23 cellular contexts compared by ENCODE assay signal in genomic region chr1:29620631-29621030, GRCh38.
"Had no signal": no experiment of that assay in that cellular context is flagged by ENCODE, and none has a peak within 500 bp of the region (broad histone marks: within the 10 kb centered on the region; RNA-seq: fewer than 3 reads in every experiment).

No MANE protein-coding gene starts in this region.

- H3K4me1 ChIP-seq: foreskin keratinocyte, gastroesophageal sphincter, heart left ventricle, left ventricle myocardium inferior, lower lobe of right lung, pancreas, prostate gland, sigmoid colon, testis, tibial artery had no signal

- H3K27ac ChIP-seq: dorsolateral prefrontal cortex, epithelial cell of prostate, foreskin keratinocyte, gastroesophageal sphincter, heart left ventricle, left ventricle myocardium inferior, lower lobe of right lung, pancreas, prostate gland, sigmoid colon, testis, tibial artery had no signal

- H3K27me3 ChIP-seq: pancreas, testis had no signal

- H3K9me3 ChIP-seq: gastroesophageal sphincter, heart left ventricle, left ventricle myocardium inferior, lower lobe of right lung, pancreas, prostate gland, sigmoid colon, testis, tibial artery had no signal

- H3K36me3 ChIP-seq: gastroesophageal sphincter, heart left ventricle, left ventricle myocardium inferior, lower lobe of right lung, pancreas, prostate gland, sigmoid colon, tibial artery had no signal

- DNase-seq: dorsolateral prefrontal cortex; effector CD4-positive, alpha-beta T cell; foreskin keratinocyte; heart left ventricle; hippocampal formation; kidney glomerular epithelial cell; left colon; left ventricle myocardium inferior; lower lobe of right lung; natural killer cell; occipital lobe; pancreas; right cardiac atrium; sigmoid colon; stimulated activated CD4-positive, alpha-beta T cell treated with anti-CD3 and anti-CD28 coated beads, Interleukin-2, amount 100 ng/mL, for 24 hours; stimulated activated CD4-positive, alpha-beta T cell treated with anti-CD3 and anti-CD28 coated beads, Interleukin-4, amount 100 ng/mL, for 24 hours; stimulated activated naive CD8-positive, alpha-beta T cell treated with anti-CD3 and anti-CD28 coated beads, Interleukin-15, Interleukin-2, amounts not matched to agents 100 U/mL and 50 U/mL, for 24 hours; substantia nigra; testis; tibial artery had no signal

- H3K4me3 ChIP-seq: dorsolateral prefrontal cortex, gastroesophageal sphincter, heart left ventricle, left ventricle myocardium inferior, lower lobe of right lung, pancreas, prostate gland, sigmoid colon, testis, tibial artery had no signal
